Comparison of ENCODE assay signal across 1 cellular context in genomic region chr7:94449151-94449725, GRCh38.
TF ChIP-seq lines count a peak whose summit lies in the region.

No MANE protein-coding gene starts in this region.

TF ChIP-seq in GM23338, 12 proteins besides CTCF, POLR2A, EP300 and RAD21 (continued from another document):
- no peak for TF ChIP-seq ZNF462 (CRISPR knock-in tag; IDR thresholded peaks at IDR 0.05)
